In the genomic region with DNA sequence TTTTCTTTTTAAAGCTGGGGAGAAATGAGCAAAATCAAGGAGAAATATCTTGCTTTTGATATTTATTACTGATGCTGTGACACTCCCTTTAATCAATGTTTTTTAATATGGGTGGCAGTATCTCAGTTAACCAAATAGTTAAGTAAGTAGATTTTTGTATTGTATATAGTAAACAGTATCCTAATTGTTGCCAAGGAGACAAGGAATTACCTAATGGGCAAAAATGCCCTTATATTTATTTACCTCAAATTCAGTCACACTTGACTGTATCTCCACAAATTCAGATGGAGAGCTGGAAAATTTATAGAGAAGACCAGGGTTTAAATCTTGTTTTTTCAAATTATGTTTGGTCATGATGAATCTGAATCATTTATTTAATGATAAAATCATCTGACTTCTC, we compare ENCODE assay signal across 15 cellular contexts. TPM values are rescaled to one million over a fixed set of nuclear protein-coding genes. Genes with fewer than 3 reads are reported as not detected.
A peak's percentile ranks its signal among the peaks of the same experiment; 100 is the strongest.
DNase-seq lines count a peak whose midpoint lies in the region; TF ChIP-seq lines count a peak whose summit lies in the region.
"Had no signal": no experiment of that assay in that cellular context is flagged by ENCODE, and none has a peak within 500 bp of the region (broad histone marks: within the 10 kb centered on the region; RNA-seq: fewer than 3 reads in every experiment).

No MANE protein-coding gene starts in this region.

- TF ChIP-seq CTCF in ascending aorta (IDR thresholded peaks at IDR 0.05) (no peak), transverse colon (IDR thresholded peaks at IDR 0.05) (no peak)

- H3K27ac Mint-ChIP-seq in activated naive CD4-positive, alpha-beta T cell treated with anti-CD3 and anti-CD28 coated beads, Interleukin-2, amount 10 ng/mL, durations not matched to agents 7 days and 5 days = peak overlapping the region; percentile 67

- H4K20me1 ChIP-seq in Karpas-422 (ENCODE audit: insufficient read depth, low read depth, low read length) = peaks cover 49% of the 10 kb centered on the region

- H4K8ac ChIP-seq in mesenchymal stem cell (ENCODE audit: low read length) = no peak overlapping the region

- H3K4me3 ChIP-seq in ascending aorta (peak overlapping the region in 1 of 2 donors; percentile 9), mesenchymal stem cell (ENCODE audit: insufficient read depth in 1 of 2, low read depth in 1 of 2, low read length in 2 of 2) (no peak overlapping the region), transverse colon (no peak overlapping the region), Karpas-422 (ENCODE audit: low read length) (no peak overlapping the region)
- H3K4me3 ChIP-seq: tibial artery had no signal

- peaks cover 75% of the 10 kb centered on the region for H3K4me1 Mint-ChIP-seq in activated naive CD4-positive, alpha-beta T cell treated with anti-CD3 and anti-CD28 coated beads, Interleukin-2, amount 10 ng/mL, durations not matched to agents 7 days and 5 days

- H3K4me2 ChIP-seq in mesenchymal stem cell (ENCODE audit: low read length, poor library complexity, severe bottlenecking) (no peak overlapping the region), Karpas-422 (ENCODE audit: low read depth, low read length, poor library complexity, severe bottlenecking) (no peak overlapping the region)

- H2BK5ac ChIP-seq in mesenchymal stem cell (ENCODE audit: low read depth, low read length, poor library complexity, severe bottlenecking) = no peak overlapping the region

- peaks cover 74% of the 10 kb centered on the region for H3K36me3 Mint-ChIP-seq in activated naive CD4-positive, alpha-beta T cell treated with anti-CD3 and anti-CD28 coated beads, Interleukin-2, amount 10 ng/mL, durations not matched to agents 7 days and 5 days

- in situ Hi-C loops in transverse colon (cut with MboI; ENCODE audit: low pct_ligation_motif_present in 1 of 4, low pct_unique_long_range_greater_than_20kb in 1 of 4, low sequenced_read_pairs in 3 of 4) = loop anchor here in 1 of 4 donors (10.0 kb wide), 1 partner anchor 82 kb away; no protein-coding TSS in a partner anchor

- H3K4ac ChIP-seq in mesenchymal stem cell (ENCODE audit: low read depth in 1 of 2, low read length in 2 of 2) = no peak overlapping the region

- H3K36me3 ChIP-seq in ascending aorta (peaks cover 35 to 52% of the 10 kb centered on the region in 2 donors), mesenchymal stem cell (ENCODE audit: control insufficient read depth in 1 of 2, insufficient read depth in 2 of 2, low read depth in 1 of 2, low read length in 2 of 2) (peaks cover 12 to 84% of the 10 kb centered on the region in 2 experiments), transverse colon (peaks cover 0 to 41% (median 16%) of the 10 kb centered on the region in 4 donors), Karpas-422 (ENCODE audit: insufficient read depth, low read length) (peaks cover 73% of the 10 kb centered on the region)

- no peak for TF ChIP-seq EP300 in transverse colon (IDR thresholded peaks at IDR 0.05; ENCODE audit: low read depth)

- H3K9ac ChIP-seq in mesenchymal stem cell (ENCODE audit: low read length) (peak overlapping the region; percentile 78), Karpas-422 (ENCODE audit: low read length) (no peak overlapping the region)

- H3K9me3 ChIP-seq in ascending aorta (no peaks in the 10 kb centered on the region), mesenchymal stem cell (ENCODE audit: control insufficient read depth, low read length) (no peaks in the 10 kb centered on the region), transverse colon (no peaks in the 10 kb centered on the region), Karpas-422 (ENCODE audit: low read length) (no peaks in the 10 kb centered on the region)
- H3K9me3 ChIP-seq: tibial artery had no signal

- no peak for DNase-seq in activated naive CD4-positive, alpha-beta T cell treated with anti-CD3 and anti-CD28 coated beads, Interleukin-2, amount 10 ng/mL, durations not matched to agents 7 days and 5 days
- no peak for DNase-seq in activated naive CD4-positive, alpha-beta T cell treated with Interleukin-2 at 50 U/mL for 16 hours
- no peak for DNase-seq in ascending aorta (ENCODE audit: low spot score in 2 of 2)
- DNase-seq in mesenchymal stem cell = no peak
- no peak for DNase-seq in transverse colon
- no peak for DNase-seq in HUDEP-2 (lab: John Stamatoyannopoulos, UW; ENCODE audit: unreplicated experiment in 76 of 76)
- no peak for DNase-seq in kidney tubule cell (ENCODE audit: low spot score)
- DNase-seq in Karpas-422 = no peak
- DNase-seq: AML-193; effector CD8-positive, alpha-beta T cell; HCEC 1CT; NCI-H526; nucleus accumbens; stimulated activated CD4-positive, alpha-beta T cell treated with anti-CD3 and anti-CD28 coated beads, Interleukin-4, amount 100 ng/mL, for 1 hour; tibial artery had no signal

- H3K27ac ChIP-seq in ascending aorta (peak overlapping the region; percentile 36 to 64), mesenchymal stem cell (ENCODE audit: low read length, poor library complexity, severe bottlenecking) (no peak overlapping the region), transverse colon (peak overlapping the region; percentile 30 to 50 (median 38)), Karpas-422 (ENCODE audit: low read length) (no peak overlapping the region)

- H3K4me3 Mint-ChIP-seq in activated naive CD4-positive, alpha-beta T cell treated with anti-CD3 and anti-CD28 coated beads, Interleukin-2, amount 10 ng/mL, durations not matched to agents 7 days and 5 days = no peak overlapping the region

- CTCF ChIA-PET in activated naive CD4-positive, alpha-beta T cell treated with anti-CD3 and anti-CD28 coated beads, Interleukin-2, amount 10 ng/mL, durations not matched to agents 7 days and 5 days (lab: Charles Lee) = interaction anchor here (1.5 kb wide), 1 partner anchor 83 kb away, joined by 4 read pairs; no protein-coding TSS in a partner anchor

- peaks cover 9% of the 10 kb centered on the region for H3K9me3 Mint-ChIP-seq in activated naive CD4-positive, alpha-beta T cell treated with anti-CD3 and anti-CD28 coated beads, Interleukin-2, amount 10 ng/mL, durations not matched to agents 7 days and 5 days

- H3K14ac ChIP-seq in mesenchymal stem cell (ENCODE audit: low read length in 2 of 2) = no peak overlapping the region

- no peaks in the 10 kb centered on the region for H3K79me1 ChIP-seq in mesenchymal stem cell (replicated peaks; ENCODE audit: low read length, poor library complexity, severe bottlenecking)

- no peak overlapping the region for H2BK15ac ChIP-seq in mesenchymal stem cell (ENCODE audit: low read depth, poor library complexity, severe bottlenecking)

- H2BK120ac ChIP-seq in mesenchymal stem cell (ENCODE audit: low read depth, low read length) = no peak overlapping the region

- no peak overlapping the region for H4K91ac ChIP-seq in mesenchymal stem cell (ENCODE audit: low read length)

- H2BK12ac ChIP-seq in mesenchymal stem cell (ENCODE audit: low read length in 2 of 2) = no peak overlapping the region

- H2AK5ac ChIP-seq in mesenchymal stem cell (ENCODE audit: low read length, severe bottlenecking) = no peak overlapping the region

- intact Hi-C loops in ascending aorta (cut with DNase I) = no loop called here
- intact Hi-C loops in transverse colon (cut with DNase I; ENCODE audit: low total_unique reads) = no loop called here

- TF ChIP-seq POLR2A in transverse colon (IDR thresholded peaks at IDR 0.05) = no peak

- peaks cover 99% of the 10 kb centered on the region for H3K79me2 ChIP-seq in Karpas-422 (ENCODE audit: low read length)

- no peak overlapping the region for H3K18ac ChIP-seq in mesenchymal stem cell (ENCODE audit: low read depth in 1 of 2, low read length in 2 of 2)

- H3K4me1 ChIP-seq in ascending aorta (peaks cover 0 to 30% of the 10 kb centered on the region in 2 donors), mesenchymal stem cell (ENCODE audit: control insufficient read depth, insufficient read depth, low read depth, low read length) (peaks cover 4% of the 10 kb centered on the region), transverse colon (peaks cover 15 to 71% (median 18%) of the 10 kb centered on the region in 4 donors), Karpas-422 (ENCODE audit: low read length) (peaks cover 25% of the 10 kb centered on the region)

- H3K23ac ChIP-seq in mesenchymal stem cell (ENCODE audit: low read length in 2 of 2) = no peak overlapping the region

- no peaks in the 10 kb centered on the region for H3K9me2 ChIP-seq in Karpas-422 (replicated peaks; ENCODE audit: insufficient read depth, low read length)

- H3K27me3 ChIP-seq in ascending aorta = no peaks in the 10 kb centered on the region
- no peaks in the 10 kb centered on the region for H3K27me3 ChIP-seq in mesenchymal stem cell (ENCODE audit: control insufficient read depth in 1 of 2, insufficient read depth in 1 of 2, low read length in 2 of 2)
- H3K27me3 ChIP-seq in transverse colon = no peaks in the 10 kb centered on the region
- H3K27me3 ChIP-seq in Karpas-422 (ENCODE audit: low read length) = no peaks in the 10 kb centered on the region
- H3K27me3 ChIP-seq: tibial artery had no signal

- peaks cover 4% of the 10 kb centered on the region for H3K27me3 Mint-ChIP-seq in activated naive CD4-positive, alpha-beta T cell treated with anti-CD3 and anti-CD28 coated beads, Interleukin-2, amount 10 ng/mL, durations not matched to agents 7 days and 5 days

- H2AFZ ChIP-seq in mesenchymal stem cell (ENCODE audit: low read depth, low read length) = no peak overlapping the region
- no peak overlapping the region for H2AFZ ChIP-seq in Karpas-422 (ENCODE audit: low read length)

RNA-seq across cellular contexts. Expression of gene CHD2, which starts 3.6 kb away (rescaled TPM):
- total RNA-seq in ascending aorta (61.2 TPM), transverse colon (100 to 1,000 TPM in 3 of 4 donors, 10 to 100 TPM in 1; 90.5 to 190 (median 138) TPM)
- 52.6 TPM for polyA plus RNA-seq in mesenchymal stem cell (2013, experiment 1 of 2)
- 52.4 TPM for polyA plus RNA-seq in mesenchymal stem cell (2013, experiment 2 of 2)
- total RNA-seq in Karpas-422 (2014; rRNA removed; shearing (Covaris generic); ENCODE audit: low replicate concordance) = 22.1 and 37.3 TPM in 2 replicates

Comparison
In these comparisons a context has a peak if more than half of its experiments do, and no peak if none do; other contexts are left out.
1. H3K27ac ChIP-seq: peak in ascending aorta (2 of 2) and transverse colon (4 of 4); none in mesenchymal stem cell (single experiment) and Karpas-422 (single experiment).